In genomic region chr14:105487449-105487985, GRCh38 we compare ENCODE assay signal across 8 cellular contexts. TPM values are rescaled to one million over a fixed set of nuclear protein-coding genes. Genes with fewer than 3 reads are reported as not detected.
DNase-seq lines count a peak whose midpoint lies in the region; ATAC-seq and TF ChIP-seq lines count a peak whose summit lies in the region.

No MANE protein-coding gene starts in this region.

- WGBS in hepatocyte (ENCODE audit: low lambda C conversion rate, missing lambda C conversion rate): 51% methylated on average over 34 of the region's 48 CpGs

- H3K79me2 ChIP-seq in hepatocyte: no peaks in the 10 kb centered on the region

- H3K27ac ChIP-seq in hepatocyte: no peak overlapping the region

- DNase-seq in stimulated activated CD4-positive, alpha-beta T cell treated with anti-CD3 and anti-CD28 coated beads, Interleukin-12 subunit alpha, Interleukin-12 subunit beta, amount 100 ng/mL, for 4 hours: peak; percentile 44
- DNase-seq in stimulated activated CD4-positive, alpha-beta T cell treated with anti-CD3 and anti-CD28 coated beads, Interleukin-2, amount 100 ng/mL, for 48 hours: no peak
- peak; percentile 81 for DNase-seq in activated T-cell treated with anti-CD3 and anti-CD28 coated beads, Interleukin-2, amount 50 U/mL, for 1 hour
- DNase-seq in hepatocyte (ENCODE audit: low spot score): no peak
- DNase-seq in stimulated activated CD8-positive, alpha-beta memory T cell treated with anti-CD3 and anti-CD28 coated beads, Interleukin-15, amount 100 ng/mL, for 1 hour (ENCODE audit: low read depth): peak; percentile 43
- no peak for DNase-seq in foreskin melanocyte
- DNase-seq in NCI-H1417 treated with DMSO at 0.1 percent for 48 hours (lab: John Stamatoyannopoulos, UW): no peak

- H4K20me1 ChIP-seq in hepatocyte (ENCODE audit: insufficient read depth, poor library complexity, severe bottlenecking): no peaks in the 10 kb centered on the region

- H3K36me3 ChIP-seq in hepatocyte (replicated peaks; ENCODE audit: insufficient read depth, low read depth): no peaks in the 10 kb centered on the region

- H3K4me2 ChIP-seq in hepatocyte: peak overlapping the region; percentile 66

- no peak overlapping the region for H3K4me3 ChIP-seq in hepatocyte

- peaks cover 15% of the 10 kb centered on the region for H3K4me1 ChIP-seq in hepatocyte (ENCODE audit: insufficient read depth)

- H3K9me3 ChIP-seq in hepatocyte (ENCODE audit: low read depth): no peaks in the 10 kb centered on the region

- H3K27me3 ChIP-seq in hepatocyte: peaks cover 18% of the 10 kb centered on the region

- H2AFZ ChIP-seq in hepatocyte: no peak overlapping the region

- TF ChIP-seq CTCF in hepatocyte (IDR thresholded peaks at IDR 0.05; ENCODE audit: poor library complexity): no peak

- no peaks in the 10 kb centered on the region for H3K9me2 ChIP-seq in hepatocyte (replicated peaks; ENCODE audit: insufficient read depth)

- no peak for ATAC-seq in GM19035 (IDR thresholded peaks at IDR 0.05; ENCODE audit: unreplicated experiment)

RNA-seq across cellular contexts. Expression of gene CRIP1, which starts 0.8 kb away (rescaled TPM):
- total RNA-seq in hepatocyte: 1.8 and 5.8 TPM in 2 replicates
- polyA plus RNA-seq in hepatocyte: 14.7 and 19.6 TPM in 2 replicates

RNA-seq across cellular contexts. Expression of gene TEDC1, which starts 3.5 kb away (rescaled TPM):
- total RNA-seq in hepatocyte: 3.5 and 3.9 TPM in 2 replicates
- 4.9 and 5.1 TPM in 2 replicates for polyA plus RNA-seq in hepatocyte

RNA-seq across cellular contexts. Expression of gene CRIP2, which starts 12.9 kb away (rescaled TPM):
- 8.3 and 11.3 TPM in 2 replicates for total RNA-seq in hepatocyte
- polyA plus RNA-seq in hepatocyte: 29.1 and 45.6 TPM in 2 replicates

RNA-seq across cellular contexts. Expression of gene TMEM121, which starts 38.9 kb away (rescaled TPM):
- 2.3 and 3.0 TPM in 2 replicates for total RNA-seq in hepatocyte
- 3.0 and 5.8 TPM in 2 replicates for polyA plus RNA-seq in hepatocyte

Comparison
In these comparisons a context has a peak if more than half of its experiments do, and no peak if none do; other contexts are left out.
1. DNase-seq: peak in stimulated activated CD4-positive, alpha-beta T cell treated with anti-CD3 and anti-CD28 coated beads, Interleukin-12 subunit alpha, Interleukin-12 subunit beta, amount 100 ng/mL, for 4 hours (single experiment), activated T-cell treated with anti-CD3 and anti-CD28 coated beads, Interleukin-2, amount 50 U/mL, for 1 hour (single experiment) and stimulated activated CD8-positive, alpha-beta memory T cell treated with anti-CD3 and anti-CD28 coated beads, Interleukin-15, amount 100 ng/mL, for 1 hour (single experiment); none in stimulated activated CD4-positive, alpha-beta T cell treated with anti-CD3 and anti-CD28 coated beads, Interleukin-2, amount 100 ng/mL, for 48 hours (0 of 2), hepatocyte (single experiment), foreskin melanocyte (single experiment) and NCI-H1417 treated with DMSO at 0.1 percent for 48 hours (single experiment).